Comparison of ENCODE assay signal across 8 cellular contexts in the genomic region with DNA sequence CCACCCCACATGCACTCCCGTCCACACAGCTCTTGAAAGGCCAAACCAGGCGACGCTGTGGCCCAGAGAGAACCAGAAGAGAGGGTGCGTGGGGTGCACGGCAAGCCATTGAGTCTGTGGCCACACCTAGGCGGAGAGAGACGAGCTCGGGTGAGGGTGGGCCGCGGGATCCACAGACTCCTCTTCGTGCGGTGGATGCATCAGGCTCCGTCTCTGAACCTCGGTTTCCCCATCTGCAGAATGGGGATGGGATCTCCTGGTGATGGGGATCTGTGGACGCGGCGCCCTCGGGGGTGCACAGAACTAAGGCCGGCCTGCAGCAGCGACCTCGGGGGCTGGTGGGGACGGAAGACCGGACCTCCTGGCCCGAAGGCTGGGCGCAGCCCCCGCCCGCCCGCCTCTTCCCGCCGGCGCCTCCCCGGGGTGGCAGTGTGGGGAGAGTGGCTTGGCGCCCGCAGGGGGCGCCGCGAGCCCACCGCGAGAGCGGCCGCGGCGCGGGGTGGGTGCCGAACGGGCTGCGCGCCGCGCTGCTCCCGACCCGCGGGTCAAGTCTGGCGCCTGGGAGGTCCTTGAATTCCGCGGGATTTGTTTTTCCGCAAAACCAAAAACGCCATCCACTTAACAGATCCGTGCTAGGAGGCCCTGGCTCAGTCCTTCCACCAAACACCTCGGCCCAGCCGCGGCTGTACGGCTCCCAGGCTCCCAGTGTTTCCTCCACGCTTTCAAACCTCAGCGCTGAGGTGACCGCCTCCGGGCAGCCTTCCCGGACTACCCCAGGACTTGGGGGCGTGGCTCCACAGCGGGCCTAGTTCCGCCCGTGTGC. TPM values are rescaled to one million over a fixed set of nuclear protein-coding genes. Genes with fewer than 3 reads are reported as not detected.
DNase-seq lines count a peak whose midpoint lies in the region; ATAC-seq, FAIRE-seq and TF ChIP-seq lines count a peak whose summit lies in the region.

No MANE protein-coding gene starts in this region.

- DNase-seq in DMS79 treated with DMSO at 0.1 percent for 48 hours (lab: John Stamatoyannopoulos, UW) (peak; percentile 1), DMS79 (lab: John Stamatoyannopoulos, UW) (no peak), HuH-7.5 (ENCODE audit: low spot score) (peak; percentile 79), T1000 (lab: John Stamatoyannopoulos, UW) (peak; percentile 16), bronchial epithelial cell (ENCODE audit: low read depth) (no peak), inferior parietal cortex (ENCODE audit: extremely low spot score) (peak; percentile 52)
- DNase-seq in stimulated activated CD4-positive, alpha-beta T cell treated with anti-CD3 and anti-CD28 coated beads, Interleukin-12 subunit alpha, Interleukin-12 subunit beta, amount 100 ng/mL, for 4 hours: peak; percentile 36

- peak; percentile 44 for TF ChIP-seq CTCF in bronchial epithelial cell (IDR thresholded peaks at IDR 0.05; ENCODE audit: insufficient read depth, low read length, severe bottlenecking)

- H3K27me3 ChIP-seq in bronchial epithelial cell (ENCODE audit: control insufficient read depth, insufficient read depth, low read length): no peaks in the 10 kb centered on the region

- no peak for ATAC-seq in HG03039 (IDR thresholded peaks at IDR 0.05; ENCODE audit: unreplicated experiment)

- FAIRE-seq in bronchial epithelial cell (lab: Jason Lieb, UNC): no peak

- H3K36me3 ChIP-seq in bronchial epithelial cell (ENCODE audit: control insufficient read depth, insufficient read depth, low read length): no peaks in the 10 kb centered on the region

- H3K4me3 ChIP-seq in bronchial epithelial cell (ENCODE audit: low read depth, low read length): peak overlapping the region; percentile 35

RNA-seq across cellular contexts. Expression of gene ADPGK, which starts 13.2 kb away (rescaled TPM):
- total RNA-seq in bronchial epithelial cell: 29.7 and 40.5 TPM in 2 replicates

Comparison
In these comparisons a context has a peak if more than half of its experiments do, and no peak if none do; other contexts are left out.
1. DNase-seq: peak in DMS79 treated with DMSO at 0.1 percent for 48 hours (single experiment), HuH-7.5 (single experiment), T1000 (single experiment), inferior parietal cortex (single experiment) and stimulated activated CD4-positive, alpha-beta T cell treated with anti-CD3 and anti-CD28 coated beads, Interleukin-12 subunit alpha, Interleukin-12 subunit beta, amount 100 ng/mL, for 4 hours (single experiment); none in DMS79 (single experiment) and bronchial epithelial cell (single experiment).